ENCODE assay signal across 24 cellular contexts in the genomic region with DNA sequence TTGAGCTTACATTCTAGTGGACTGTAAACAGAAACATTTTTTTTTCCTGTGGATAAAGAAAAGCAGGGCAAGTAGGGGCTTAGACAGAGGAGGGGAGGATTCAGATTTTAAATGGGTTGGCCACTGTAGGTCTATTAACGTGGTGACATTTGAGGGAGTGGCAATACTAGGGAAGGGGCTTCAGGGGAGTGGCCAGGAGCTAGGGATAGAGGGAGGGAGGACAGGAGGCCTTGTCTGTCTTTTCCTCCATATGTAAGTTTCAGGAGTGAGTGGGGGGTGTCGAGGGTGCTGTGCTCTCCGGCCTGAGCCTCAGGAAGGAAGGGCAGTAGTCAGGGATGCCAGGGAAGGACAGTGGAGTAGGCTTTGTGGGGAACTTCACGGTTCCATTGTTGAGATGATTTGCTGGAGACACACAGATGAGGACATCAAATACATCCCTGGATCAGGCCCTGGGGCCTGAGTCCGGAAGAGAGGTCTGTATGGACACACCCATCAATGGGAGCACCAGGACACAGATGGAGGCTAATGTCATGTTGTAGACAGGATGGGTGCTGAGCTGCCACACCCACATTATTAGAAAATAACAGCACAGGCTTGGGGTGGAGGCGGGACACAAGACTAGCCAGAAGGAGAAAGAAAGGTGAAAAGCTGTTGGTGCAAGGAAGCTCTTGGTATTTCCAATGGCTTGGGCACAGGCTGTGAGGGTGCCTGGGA. TPM values are rescaled to one million over a fixed set of nuclear protein-coding genes. Genes with fewer than 3 reads are reported as not detected.
A peak's percentile ranks its signal among the peaks of the same experiment; 100 is the strongest.
DNase-seq lines count a peak whose midpoint lies in the region; ATAC-seq and TF ChIP-seq lines count a peak whose summit lies in the region.
"Had no signal": no experiment of that assay in that cellular context is flagged by ENCODE, and none has a peak within 500 bp of the region (broad histone marks: within the 10 kb centered on the region; RNA-seq: fewer than 3 reads in every experiment).

No MANE protein-coding gene starts in this region.

- no peak for TF ChIP-seq CTCF in HEK293 (tag by site-specific recombination; IDR thresholded peaks at IDR 0.05)
- no peak for TF ChIP-seq CTCF in RWPE2 (IDR thresholded peaks at IDR 0.05; ENCODE audit: poor library complexity, severe bottlenecking)
- no peak for TF ChIP-seq CTCF in glutamatergic neuron (IDR thresholded peaks at IDR 0.05; ENCODE audit: partially characterized antibody, unreplicated experiment)

- H3K27ac ChIP-seq in HEK293 (ENCODE audit: extremely low read depth, low read depth, low read length), result no peak overlapping the region
- H3K27ac ChIP-seq in RWPE2 (ENCODE audit: poor library complexity, severe bottlenecking), result no peak overlapping the region
- H3K27ac ChIP-seq: GM23248 had no signal

- H3K4me3 ChIP-seq in HEK293 (ENCODE audit: low read depth, low read length) (no peak overlapping the region), RWPE2 (ENCODE audit: severe bottlenecking) (no peak overlapping the region)
- H3K4me3 ChIP-seq: GM12878, GM23248 had no signal

- CTCF ChIA-PET in HEK293 (lab: Yijun Ruan, JAX), result no interaction called here

- H3K27me3 Mint-ChIP-seq in glutamatergic neuron (ENCODE audit: unreplicated experiment), result peaks cover 12% of the 10 kb centered on the region

- no peaks in the 10 kb centered on the region for H3K9me3 ChIP-seq in HEK293 (ENCODE audit: control insufficient read depth, insufficient read depth, low read depth, low read length)
- no peaks in the 10 kb centered on the region for H3K9me3 ChIP-seq in RWPE2 (ENCODE audit: severe bottlenecking)

- no peaks in the 10 kb centered on the region for H3K27me3 ChIP-seq in RWPE2 (ENCODE audit: insufficient read depth, poor library complexity, severe bottlenecking)

- peaks cover 10% of the 10 kb centered on the region for H3K4me1 Mint-ChIP-seq in glutamatergic neuron (ENCODE audit: low read depth, unreplicated experiment)

- H3K36me3 Mint-ChIP-seq in glutamatergic neuron (ENCODE audit: unreplicated experiment), result peaks cover 5% of the 10 kb centered on the region

- POLR2A ChIA-PET in HEK293 (lab: Yijun Ruan, JAX), result interaction anchor here (0.6 to 0.7 kb wide), 4 partner anchors 11 to 72 kb away, joined by 3 to 6 read pairs (median 4); no protein-coding TSS in a partner anchor

- H3K27ac Mint-ChIP-seq in glutamatergic neuron (ENCODE audit: unreplicated experiment), result peak overlapping the region; percentile 52

- DNase-seq in RWPE2 (ENCODE audit: low spot score) (no peak), glutamatergic neuron (no peak), UCSD-AML1 (lab: John Stamatoyannopoulos, UW; ENCODE audit: unreplicated experiment) (no peak), RKO (ENCODE audit: low spot score) (no peak)
- DNase-seq: CD4-positive, CD25-positive, alpha-beta regulatory T cell; COR-L47; DND-41; GM23248; HCEC 1CT; Karpas-422; MV-4-11; NCI-H1105 treated with DMSO at 0.1 percent for 48 hours; NCI-H2029 treated with DMSO at 0.1 percent for 48 hours; NCI-H226; NCI-H510A treated with DMSO at 0.1 percent for 48 hours; NCI-H774; NK-92 treated with Interleukin-12 subunit alpha and Interleukin-12 subunit beta, amount 100 ng/mL, for 24 hours; SHP77 had no signal

- H3K9me3 Mint-ChIP-seq in glutamatergic neuron (ENCODE audit: unreplicated experiment), result peaks cover 15% of the 10 kb centered on the region
- H3K9me3 Mint-ChIP-seq: IgD-negative memory B cell had no signal

- ATAC-seq in RWPE2 (ENCODE audit: low read depth), result peak; percentile 15; the same call in 1 of the 3 replicates
- ATAC-seq in GM21528 (IDR thresholded peaks at IDR 0.05; ENCODE audit: low FRiP score, unreplicated experiment), result no peak
- ATAC-seq: GM12878, Panc1 had no signal

- H3K4me3 Mint-ChIP-seq in glutamatergic neuron (ENCODE audit: unreplicated experiment), result peak overlapping the region; percentile 46
- H3K4me3 Mint-ChIP-seq: CD4-positive, CD25-positive, alpha-beta regulatory T cell had no signal

- H3K4me1 ChIP-seq in HEK293 (ENCODE audit: control insufficient read depth, insufficient read depth, low read length) (no peaks in the 10 kb centered on the region), RWPE2 (ENCODE audit: insufficient read depth, poor library complexity, severe bottlenecking) (no peaks in the 10 kb centered on the region)

- H3K36me3 ChIP-seq in HEK293 (ENCODE audit: control insufficient read depth in 2 of 2, insufficient read depth in 1 of 2, low read length in 2 of 2) (no peaks in the 10 kb centered on the region), RWPE2 (ENCODE audit: low read depth) (no peaks in the 10 kb centered on the region)

TF ChIP-seq in HEK293, 187 proteins besides CTCF, POLR2A, EP300 and RAD21:
- TF ChIP-seq ZNF302 (tag by site-specific recombination; IDR thresholded peaks at IDR 0.05; ENCODE audit: low read depth) (no peak), KLF10 (tag by site-specific recombination; IDR thresholded peaks at IDR 0.05) (peak; percentile 29; the same call in 1 of the 2 replicates), ZNF19 (tag by site-specific recombination; IDR thresholded peaks at IDR 0.05; ENCODE audit: low read depth) (no peak), ZNF366 (tag by site-specific recombination; conservative IDR thresholded peaks at IDR 0.05) (peak; percentile 39; the same call in 1 of the 2 replicates), ZNF350 (tag by site-specific recombination; IDR thresholded peaks at IDR 0.05) (no peak), SP2 (tag by site-specific recombination; IDR thresholded peaks at IDR 0.05) (0 out of 2 replicates have a peak, but pooled peaks have one; percentile 18), ZNF24 (tag by site-specific recombination; IDR thresholded peaks at IDR 0.05) (no peak), KLF9 (tag by site-specific recombination; IDR thresholded peaks at IDR 0.05; ENCODE audit: low read depth) (0 out of 2 replicates have a peak, but pooled peaks have one; percentile 32), ZNF600 (tag by site-specific recombination; IDR thresholded peaks at IDR 0.05) (peak; percentile 22; the same call in 1 of the 2 replicates), ZNF274 (IDR thresholded peaks at IDR 0.05; ENCODE audit: low read length) (no peak), ZNF274 (tag by site-specific recombination; IDR thresholded peaks at IDR 0.05; ENCODE audit: borderline replicate concordance) (no peak), KLF1 (tag by site-specific recombination; IDR thresholded peaks at IDR 0.05) (peak; percentile 51), ZFP3 (tag by site-specific recombination; IDR thresholded peaks at IDR 0.05; ENCODE audit: low read depth) (no peak)
- TF ChIP-seq, protein P1, sequence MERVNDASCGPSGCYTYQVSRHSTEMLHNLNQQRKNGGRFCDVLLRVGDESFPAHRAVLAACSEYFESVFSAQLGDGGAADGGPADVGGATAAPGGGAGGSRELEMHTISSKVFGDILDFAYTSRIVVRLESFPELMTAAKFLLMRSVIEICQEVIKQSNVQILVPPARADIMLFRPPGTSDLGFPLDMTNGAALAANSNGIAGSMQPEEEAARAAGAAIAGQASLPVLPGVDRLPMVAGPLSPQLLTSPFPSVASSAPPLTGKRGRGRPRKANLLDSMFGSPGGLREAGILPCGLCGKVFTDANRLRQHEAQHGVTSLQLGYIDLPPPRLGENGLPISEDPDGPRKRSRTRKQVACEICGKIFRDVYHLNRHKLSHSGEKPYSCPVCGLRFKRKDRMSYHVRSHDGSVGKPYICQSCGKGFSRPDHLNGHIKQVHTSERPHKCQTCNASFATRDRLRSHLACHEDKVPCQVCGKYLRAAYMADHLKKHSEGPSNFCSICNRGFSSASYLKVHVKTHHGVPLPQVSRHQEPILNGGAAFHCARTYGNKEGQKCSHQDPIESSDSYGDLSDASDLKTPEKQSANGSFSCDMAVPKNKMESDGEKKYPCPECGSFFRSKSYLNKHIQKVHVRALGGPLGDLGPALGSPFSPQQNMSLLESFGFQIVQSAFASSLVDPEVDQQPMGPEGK (tag by site-specific recombination; IDR thresholded peaks at IDR 0.05), result no peak

RNA-seq across cellular contexts. Expression of a gene that starts 6.5 kb away (rescaled TPM):
- total RNA-seq in glutamatergic neuron (ENCODE audit: unreplicated experiment), result not detected
- total RNA-seq: CD4-positive, CD25-positive, alpha-beta regulatory T cell; GM12878; GM23248; M059J had no signal

RNA-seq across cellular contexts. Expression of a gene that starts 6.8 kb away (rescaled TPM):
- not detected for total RNA-seq in glutamatergic neuron (ENCODE audit: unreplicated experiment)
- total RNA-seq: CD4-positive, CD25-positive, alpha-beta regulatory T cell; GM23248; M059J had no signal

RNA-seq across cellular contexts. Expression of a gene that starts 13.4 kb away (rescaled TPM):
- not detected for total RNA-seq in glutamatergic neuron (ENCODE audit: unreplicated experiment)
- total RNA-seq: GM23248, M059J had no signal

RNA-seq across cellular contexts. Expression of a gene that starts 17.2 kb away (rescaled TPM):
- total RNA-seq in glutamatergic neuron (ENCODE audit: unreplicated experiment), result 1.5 TPM
- total RNA-seq: CD4-positive, CD25-positive, alpha-beta regulatory T cell; GM23248; M059J had no signal

RNA-seq across cellular contexts. Expression of a gene that starts 20.8 kb away (rescaled TPM):
- 38.9 TPM for total RNA-seq in glutamatergic neuron (ENCODE audit: unreplicated experiment)
